In genomic region chr1:153561401-153561985, GRCh38 we compare ENCODE assay signal across 23 cellular contexts. TPM values are rescaled to one million over a fixed set of nuclear protein-coding genes. Genes with fewer than 3 reads are reported as not detected.
DNase-seq lines count a peak whose midpoint lies in the region; ATAC-seq, FAIRE-seq and TF ChIP-seq lines count a peak whose summit lies in the region.
"Had no signal": no experiment of that assay in that cellular context is flagged by ENCODE, and none has a peak within 500 bp of the region (broad histone marks: within the 10 kb centered on the region; RNA-seq: fewer than 3 reads in every experiment).

No MANE protein-coding gene starts in this region.

- TF ChIP-seq CTCF in HepG2 (CRISPR knock-in tag; IDR thresholded peaks at IDR 0.05) (no peak; the same call in 1 of the 2 replicates), right lobe of liver (IDR thresholded peaks at IDR 0.05) (no peak), keratinocyte (optimal IDR thresholded peaks at IDR 0.05 in 1 of 3, IDR thresholded peaks at IDR 0.05 in 1 of 3, conservative IDR thresholded peaks at IDR 0.05 in 1 of 3; ENCODE audit: extremely low read depth in 1 of 3, insufficient read depth in 2 of 3, low read length in 3 of 3) (no peak)

- H3K9me3 ChIP-seq in HepG2 (ENCODE audit: low read length), result no peaks in the 10 kb centered on the region
- H3K9me3 ChIP-seq in right lobe of liver, result no peaks in the 10 kb centered on the region
- no peaks in the 10 kb centered on the region for H3K9me3 ChIP-seq in keratinocyte (ENCODE audit: control insufficient read depth, low read depth, low read length)
- H3K9me3 ChIP-seq: suprapubic skin had no signal

- intact Hi-C loops in HepG2 (cut with micrococcal nuclease; ENCODE audit: unreplicated experiment), result no loop called here
- intact Hi-C loops in right lobe of liver (cut with DNase I), result loop anchor here in 1 of 2 donors (10.0 kb wide), 1 partner anchor 47 kb away; no protein-coding TSS in a partner anchor

- H3K4me3 ChIP-seq in HepG2 (replicated peaks in 1 of 3; ENCODE audit: insufficient read depth in 1 of 3, low read depth in 2 of 3, low read length in 3 of 3) (no peak overlapping the region), right lobe of liver (no peak overlapping the region), keratinocyte (ENCODE audit: control insufficient read depth in 2 of 3, extremely low read depth in 1 of 3, insufficient read depth in 2 of 3, low read depth in 1 of 3, low read length in 3 of 3) (no peak overlapping the region)
- H3K4me3 ChIP-seq: GM23338, suprapubic skin had no signal

- H3K9me1 ChIP-seq in keratinocyte (ENCODE audit: control insufficient read depth, extremely low read depth, insufficient read depth, low read length), result no peaks in the 10 kb centered on the region

- dilution Hi-C loops in keratinocyte (cut with MboI; ENCODE audit: extremely low pct_ligation_motif_present, low sequenced_read_pairs), result no loop called here

- H3K36me3 ChIP-seq in HepG2 (replicated peaks in 1 of 2; ENCODE audit: control insufficient read depth in 1 of 2, insufficient read depth in 2 of 2, low read length in 2 of 2) (no peaks in the 10 kb centered on the region), right lobe of liver (no peaks in the 10 kb centered on the region), keratinocyte (ENCODE audit: control insufficient read depth in 2 of 2, extremely low read depth in 1 of 2, insufficient read depth in 2 of 2, low read length in 2 of 2) (peaks cover 17 to 30% of the 10 kb centered on the region in 2 experiments)
- H3K36me3 ChIP-seq: suprapubic skin had no signal

- 15% methylated on average over 4 of the region's 4 CpGs for WGBS in HepG2 (ENCODE audit: low lambda C conversion rate)
- WGBS in right lobe of liver (ENCODE audit: insufficient coverage, low coverage, low lambda C conversion rate, missing lambda C conversion rate), result 17% methylated on average over 1 of the region's 4 CpGs

- POLR2A ChIA-PET in HepG2 (lab: Yijun Ruan, JAX), result interaction anchor here (0.7 to 1.3 kb wide), 4 partner anchors 9 to 214 kb away, joined by 3 to 5 read pairs (median 3); partner anchors contain the start of genes S100A1 and S100A13

- H3K4me2 ChIP-seq in HepG2 (ENCODE audit: low read depth, low read length) (no peak overlapping the region), keratinocyte (ENCODE audit: control insufficient read depth, extremely low read depth, insufficient read depth, low read depth, low read length) (no peak overlapping the region)
- H3K4me2 ChIP-seq: GM23338 had no signal

- no peaks in the 10 kb centered on the region for H4K20me1 ChIP-seq in HepG2 (ENCODE audit: insufficient read depth, low read length)
- H4K20me1 ChIP-seq in keratinocyte (ENCODE audit: control insufficient read depth, extremely low read depth, insufficient read depth, low read length), result peaks cover 21% of the 10 kb centered on the region

- no peak for DNase-seq in HepG2 (ENCODE audit: low spot score)
- no peak for DNase-seq in right lobe of liver
- no peak for DNase-seq in keratinocyte (ENCODE audit: low read depth, low spot score)
- DNase-seq in NCI-H2029 (lab: John Stamatoyannopoulos, UW), result no peak
- DNase-seq: activated CD4-positive, alpha-beta T cell treated with anti-CD3 and anti-CD28 coated beads, Interleukin-2, amount 50 U/mL, for 1 hour; activated naive CD4-positive, alpha-beta T cell; effector memory CD4-positive, alpha-beta T cell; head of caudate nucleus; Karpas-422; NCI-H1092; NCI-H2107; NCI-H510A treated with DMSO at 0.1 percent for 48 hours; retina; SHP77 had no signal

- no peak for TF ChIP-seq RAD21 in HepG2 (CRISPR knock-in tag; IDR thresholded peaks at IDR 0.05)

- H3K79me2 ChIP-seq in HepG2 (ENCODE audit: insufficient read depth, low read length) (no peaks in the 10 kb centered on the region), keratinocyte (ENCODE audit: control insufficient read depth, insufficient read depth, low read length) (peaks cover 18% of the 10 kb centered on the region)

- BruUV-seq in HepG2 (replicated peaks; lab: Mats Ljungman, UMichigan), result no TSS peak

- ATAC-seq in HepG2 (peak; percentile 18; the same call in 1 of the 3 replicates), right lobe of liver (no peak), HG03432 (IDR thresholded peaks at IDR 0.05; ENCODE audit: unreplicated experiment) (no peak), HG03457 (IDR thresholded peaks at IDR 0.05; ENCODE audit: unreplicated experiment) (no peak)
- ATAC-seq: GM23338 had no signal

- H3K4me1 ChIP-seq in HepG2 (ENCODE audit: insufficient read depth, low read length) (peaks cover 14% of the 10 kb centered on the region), right lobe of liver (no peaks in the 10 kb centered on the region), keratinocyte (ENCODE audit: control insufficient read depth, extremely low read depth, insufficient read depth, low read length) (peaks cover 3% of the 10 kb centered on the region)

- TF ChIP-seq EP300 in HepG2 (IDR thresholded peaks at IDR 0.05; ENCODE audit: low read depth in 2 of 2, low read length in 2 of 2), result no peak
- TF ChIP-seq EP300 in HepG2 (CRISPR knock-in tag; IDR thresholded peaks at IDR 0.05; ENCODE audit: borderline replicate concordance), result no peak

- H3K27me3 ChIP-seq in HepG2 (ENCODE audit: control insufficient read depth in 1 of 2, insufficient read depth in 2 of 2, low read length in 2 of 2) (no peaks in the 10 kb centered on the region), right lobe of liver (no peaks in the 10 kb centered on the region), keratinocyte (ENCODE audit: control insufficient read depth, extremely low read depth, insufficient read depth, low read length) (no peaks in the 10 kb centered on the region)
- H3K27me3 ChIP-seq: suprapubic skin had no signal

- in situ Hi-C loops in HepG2 (cut with HindIII; ENCODE audit: extremely low pct_ligation_motif_present, low pct_unique_long_range_greater_than_20kb), result no loop called here

- H2AFZ ChIP-seq in HepG2 (ENCODE audit: low read length), result no peak overlapping the region
- H2AFZ ChIP-seq in keratinocyte (ENCODE audit: control insufficient read depth, low read length), result no peak overlapping the region
- H2AFZ ChIP-seq: GM23338 had no signal

- TF ChIP-seq POLR2A in HepG2 (IDR thresholded peaks at IDR 0.05; ENCODE audit: insufficient read depth in 1 of 2, low read depth in 2 of 2, low read length in 2 of 2) (no peak), right lobe of liver (IDR thresholded peaks at IDR 0.05) (no peak)

- H3K9ac ChIP-seq in HepG2 (ENCODE audit: insufficient read depth, low read depth, low read length) (no peak overlapping the region), keratinocyte (ENCODE audit: control insufficient read depth, extremely low read depth, insufficient read depth, low read length) (peak overlapping the region; percentile 99)

- H3K27ac ChIP-seq in HepG2 (ENCODE audit: extremely low read length, insufficient read depth, low read length), result no peak overlapping the region
- H3K27ac ChIP-seq in right lobe of liver, result no peak overlapping the region
- peak overlapping the region; percentile 100 for H3K27ac ChIP-seq in keratinocyte (ENCODE audit: control insufficient read depth, insufficient read depth, low read length)
- H3K27ac ChIP-seq: suprapubic skin had no signal

- CTCF ChIA-PET in HepG2 (lab: Yijun Ruan, JAX; ENCODE audit: low intra/inter-chr PET ratio, low total read pairs), result no interaction called here

- FAIRE-seq in HepG2 (lab: Jason Lieb, UNC) (no peak), keratinocyte (lab: Jason Lieb, UNC) (no peak)
- FAIRE-seq: G401.6, GM19239, TTC549 had no signal

RNA-seq across cellular contexts. Expression of gene S100A2, which starts 4.2 kb away (rescaled TPM):
- total RNA-seq in HepG2 (2016; rRNA removed; fragmentation: Illumina TruSeq; extraction: Trizol), result 1.2 and 1.4 TPM in 2 replicates
- total RNA-seq in HepG2 (2016; cell fraction: cytosol; rRNA removed; fragmentation: Illumina TruSeq; extraction: Trizol; ENCODE audit: low read depth), result 2.0 and 3.0 TPM in 2 replicates
- 1.6 and 2.1 TPM in 2 replicates for total RNA-seq in HepG2 (2016; cell fraction: insoluble cytoplasmic fraction; rRNA removed; fragmentation: Illumina TruSeq; extraction: Trizol)
- total RNA-seq in HepG2 (2016; cell fraction: membrane; rRNA removed; fragmentation: Illumina TruSeq; extraction: Trizol), result 2.0 and 2.6 TPM in 2 replicates
- 0.50 and 1.2 TPM in 2 replicates for total RNA-seq in HepG2 (2016; cell fraction: nucleus; rRNA removed; fragmentation: Illumina TruSeq; extraction: Trizol)
- 1.2 and 1.4 TPM in 2 replicates for polyA plus RNA-seq in HepG2 (2011; rRNA removed)
- polyA plus RNA-seq in HepG2 (2011; cell fraction: cytosol; rRNA removed), result 1.2 and 1.7 TPM in 2 replicates
- 0.52 and 0.93 TPM in 2 replicates for polyA plus RNA-seq in HepG2 (2011; cell fraction: nucleus; rRNA removed)
- polyA plus RNA-seq in HepG2 (2012), result 0.30 and 1.1 TPM in 2 replicates
- polyA plus RNA-seq in HepG2 (2016; cell fraction: cytosol; fragmentation: Illumina TruSeq; extraction: Trizol; ENCODE audit: low read depth), result 1.6 and 1.8 TPM in 2 replicates
- 1.6 TPM in 2 replicates for polyA plus RNA-seq in HepG2 (2016; cell fraction: insoluble cytoplasmic fraction; fragmentation: Illumina TruSeq; extraction: Trizol; ENCODE audit: low read depth)
- 1.9 and 2.6 TPM in 2 replicates for polyA plus RNA-seq in HepG2 (2016; cell fraction: membrane; fragmentation: Illumina TruSeq; extraction: Trizol; ENCODE audit: low read depth)
- 1.4 and 1.6 TPM in 2 replicates for polyA plus RNA-seq in HepG2 (2016; cell fraction: nucleus; fragmentation: Illumina TruSeq; extraction: Trizol; ENCODE audit: insufficient read depth, low read depth)
- 8.7 TPM in 1 of 2 replicates, not detected in the other for polyA minus RNA-seq in HepG2 (2011; rRNA and poly(A)+ RNA removed; ENCODE audit: low replicate concordance)
- polyA minus RNA-seq in HepG2 (2011; cell fraction: cytosol; rRNA and poly(A)+ RNA removed), result not detected in 2 replicates
- polyA minus RNA-seq in HepG2 (2011; cell fraction: nucleus; rRNA and poly(A)+ RNA removed), result 0.99 TPM in 1 of 2 replicates, not detected in the other
- not detected for total RNA-seq in right lobe of liver
- polyA plus RNA-seq in keratinocyte, result 10,013 to 12,757 TPM (median 12,412 TPM) in 3 replicates
- 458 TPM for polyA plus RNA-seq in keratinocyte (2011; ENCODE audit: low read depth)
- polyA plus RNA-seq in keratinocyte (2011; cell fraction: cytosol; rRNA removed), result 13,371 and 15,299 TPM in 2 replicates
- polyA plus RNA-seq in keratinocyte (2011; cell fraction: nucleus; rRNA removed), result 5,726 and 5,807 TPM in 2 replicates
- polyA plus RNA-seq in keratinocyte (2012; ENCODE audit: low replicate concordance), result 4,632 and 22,100 TPM in 2 replicates
- 1,263 to 3,266 TPM (median 2,756 TPM) in 3 replicates for polyA minus RNA-seq in keratinocyte
- polyA minus RNA-seq in keratinocyte (2011; cell fraction: cytosol; rRNA and poly(A)+ RNA removed), result 8,282 TPM
- polyA minus RNA-seq in keratinocyte (2011; cell fraction: nucleus; rRNA and poly(A)+ RNA removed), result 436 and 624 TPM in 2 replicates

RNA-seq across cellular contexts. Expression of gene S100A3, which starts 12.4 kb away (rescaled TPM):
- total RNA-seq in HepG2 (2016; rRNA removed; fragmentation: Illumina TruSeq; extraction: Trizol), result 2.5 and 2.8 TPM in 2 replicates
- 1.4 and 1.9 TPM in 2 replicates for total RNA-seq in HepG2 (2016; cell fraction: cytosol; rRNA removed; fragmentation: Illumina TruSeq; extraction: Trizol; ENCODE audit: low read depth)
- total RNA-seq in HepG2 (2016; cell fraction: insoluble cytoplasmic fraction; rRNA removed; fragmentation: Illumina TruSeq; extraction: Trizol), result 2.1 and 3.0 TPM in 2 replicates
- total RNA-seq in HepG2 (2016; cell fraction: membrane; rRNA removed; fragmentation: Illumina TruSeq; extraction: Trizol), result 1.7 and 2.1 TPM in 2 replicates
- total RNA-seq in HepG2 (2016; cell fraction: nucleus; rRNA removed; fragmentation: Illumina TruSeq; extraction: Trizol), result 0.63 and 0.65 TPM in 2 replicates
- 3.6 and 4.5 TPM in 2 replicates for polyA plus RNA-seq in HepG2 (2011; rRNA removed)
- 3.2 and 7.2 TPM in 2 replicates for polyA plus RNA-seq in HepG2 (2011; cell fraction: cytosol; rRNA removed)
- 1.4 and 1.7 TPM in 2 replicates for polyA plus RNA-seq in HepG2 (2011; cell fraction: nucleus; rRNA removed)
- 0.36 and 0.80 TPM in 2 replicates for polyA plus RNA-seq in HepG2 (2012)
- 1.4 and 2.2 TPM in 2 replicates for polyA plus RNA-seq in HepG2 (2016; cell fraction: cytosol; fragmentation: Illumina TruSeq; extraction: Trizol; ENCODE audit: low read depth)
- polyA plus RNA-seq in HepG2 (2016; cell fraction: insoluble cytoplasmic fraction; fragmentation: Illumina TruSeq; extraction: Trizol; ENCODE audit: low read depth), result 3.6 and 3.7 TPM in 2 replicates
- polyA plus RNA-seq in HepG2 (2016; cell fraction: membrane; fragmentation: Illumina TruSeq; extraction: Trizol; ENCODE audit: low read depth), result 1.8 TPM in 2 replicates
- polyA plus RNA-seq in HepG2 (2016; cell fraction: nucleus; fragmentation: Illumina TruSeq; extraction: Trizol; ENCODE audit: insufficient read depth, low read depth), result 2.5 and 2.6 TPM in 2 replicates
- polyA minus RNA-seq in HepG2 (2011; rRNA and poly(A)+ RNA removed; ENCODE audit: low replicate concordance), result 5.2 and 5.8 TPM in 2 replicates
- polyA minus RNA-seq in HepG2 (2011; cell fraction: cytosol; rRNA and poly(A)+ RNA removed), result 1.8 TPM in 1 of 2 replicates, not detected in the other
- 0.90 TPM in 1 of 2 replicates, not detected in the other for polyA minus RNA-seq in HepG2 (2011; cell fraction: nucleus; rRNA and poly(A)+ RNA removed)
- under 1 TPM in 1 of 6 experiments, not detected in 5; 0.29 TPM for total RNA-seq in right lobe of liver
- 12.6 to 24.0 TPM (median 15.1 TPM) in 3 replicates for polyA plus RNA-seq in keratinocyte
- 1.9 TPM for polyA plus RNA-seq in keratinocyte (2011; ENCODE audit: low read depth)
- polyA plus RNA-seq in keratinocyte (2011; cell fraction: cytosol; rRNA removed), result 10.1 and 13.0 TPM in 2 replicates
- 47.3 and 67.5 TPM in 2 replicates for polyA plus RNA-seq in keratinocyte (2011; cell fraction: nucleus; rRNA removed)
- 5.7 and 8.9 TPM in 2 replicates for polyA plus RNA-seq in keratinocyte (2012; ENCODE audit: low replicate concordance)
- polyA minus RNA-seq in keratinocyte, result 11.7 to 24.9 TPM (median 20.5 TPM) in 3 replicates
- polyA minus RNA-seq in keratinocyte (2011; cell fraction: cytosol; rRNA and poly(A)+ RNA removed), result 8.2 TPM
- polyA minus RNA-seq in keratinocyte (2011; cell fraction: nucleus; rRNA and poly(A)+ RNA removed), result 4.5 and 6.0 TPM in 2 replicates
- total RNA-seq: GM23338 had no signal
- polyA plus RNA-seq: GM23338 had no signal

RNA-seq across cellular contexts. Expression of gene S100A4, which starts 15.9 kb away (rescaled TPM):
- total RNA-seq in HepG2 (2016; rRNA removed; fragmentation: Illumina TruSeq; extraction: Trizol) (20.2 and 24.5 TPM in 2 replicates), right lobe of liver (10 to 100 TPM in 4 of 6 experiments, 1 to 10 TPM in 2; 7.6 to 21.6 (median 14.0) TPM)
- 10.5 and 12.8 TPM in 2 replicates for total RNA-seq in HepG2 (2016; cell fraction: cytosol; rRNA removed; fragmentation: Illumina TruSeq; extraction: Trizol; ENCODE audit: low read depth)
- total RNA-seq in HepG2 (2016; cell fraction: insoluble cytoplasmic fraction; rRNA removed; fragmentation: Illumina TruSeq; extraction: Trizol), result 20.9 and 28.0 TPM in 2 replicates
- 10.0 and 12.0 TPM in 2 replicates for total RNA-seq in HepG2 (2016; cell fraction: membrane; rRNA removed; fragmentation: Illumina TruSeq; extraction: Trizol)
- total RNA-seq in HepG2 (2016; cell fraction: nucleus; rRNA removed; fragmentation: Illumina TruSeq; extraction: Trizol), result 9.7 and 12.1 TPM in 2 replicates
- polyA plus RNA-seq in HepG2 (2011; rRNA removed) (9.6 and 12.9 TPM in 2 replicates), keratinocyte (21.4 to 40.2 TPM (median 26.7 TPM) in 3 replicates)
- polyA plus RNA-seq in HepG2 (2011; cell fraction: cytosol; rRNA removed), result 9.3 and 18.7 TPM in 2 replicates
- polyA plus RNA-seq in HepG2 (2011; cell fraction: nucleus; rRNA removed), result 3.3 and 3.4 TPM in 2 replicates
- polyA plus RNA-seq in HepG2 (2012), result 6.0 and 7.5 TPM in 2 replicates
- polyA plus RNA-seq in HepG2 (2016; cell fraction: cytosol; fragmentation: Illumina TruSeq; extraction: Trizol; ENCODE audit: low read depth), result 9.9 and 13.6 TPM in 2 replicates
- 25.0 and 26.5 TPM in 2 replicates for polyA plus RNA-seq in HepG2 (2016; cell fraction: insoluble cytoplasmic fraction; fragmentation: Illumina TruSeq; extraction: Trizol; ENCODE audit: low read depth)
- polyA plus RNA-seq in HepG2 (2016; cell fraction: membrane; fragmentation: Illumina TruSeq; extraction: Trizol; ENCODE audit: low read depth), result 7.8 and 8.2 TPM in 2 replicates
- 13.5 and 17.9 TPM in 2 replicates for polyA plus RNA-seq in HepG2 (2016; cell fraction: nucleus; fragmentation: Illumina TruSeq; extraction: Trizol; ENCODE audit: insufficient read depth, low read depth)
- polyA minus RNA-seq in HepG2 (2011; rRNA and poly(A)+ RNA removed; ENCODE audit: low replicate concordance), result 2.2 and 807 TPM in 2 replicates
- polyA minus RNA-seq in HepG2 (2011; cell fraction: cytosol; rRNA and poly(A)+ RNA removed), result 4.3 and 4.7 TPM in 2 replicates
- 3.5 and 4.6 TPM in 2 replicates for polyA minus RNA-seq in HepG2 (2011; cell fraction: nucleus; rRNA and poly(A)+ RNA removed)
- polyA plus RNA-seq in keratinocyte (2011; ENCODE audit: low read depth), result 10.6 TPM
- 34.4 and 39.6 TPM in 2 replicates for polyA plus RNA-seq in keratinocyte (2011; cell fraction: cytosol; rRNA removed)
- polyA plus RNA-seq in keratinocyte (2011; cell fraction: nucleus; rRNA removed), result 24.4 and 25.2 TPM in 2 replicates
- polyA plus RNA-seq in keratinocyte (2012; ENCODE audit: low replicate concordance), result 26.4 and 34.9 TPM in 2 replicates
- polyA minus RNA-seq in keratinocyte, result 6.5 to 13.9 TPM (median 6.6 TPM) in 3 replicates
- 12.3 TPM for polyA minus RNA-seq in keratinocyte (2011; cell fraction: cytosol; rRNA and poly(A)+ RNA removed)
- polyA minus RNA-seq in keratinocyte (2011; cell fraction: nucleus; rRNA and poly(A)+ RNA removed), result 4.0 and 9.2 TPM in 2 replicates

RNA-seq across cellular contexts. Expression of gene S100A5, which starts 20.8 kb away (rescaled TPM):
- total RNA-seq in HepG2 (2016; rRNA removed; fragmentation: Illumina TruSeq; extraction: Trizol), result not detected in 2 replicates
- total RNA-seq in HepG2 (2016; cell fraction: cytosol; rRNA removed; fragmentation: Illumina TruSeq; extraction: Trizol; ENCODE audit: low read depth), result not detected in 2 replicates
- total RNA-seq in HepG2 (2016; cell fraction: insoluble cytoplasmic fraction; rRNA removed; fragmentation: Illumina TruSeq; extraction: Trizol), result not detected in 2 replicates
- total RNA-seq in HepG2 (2016; cell fraction: membrane; rRNA removed; fragmentation: Illumina TruSeq; extraction: Trizol), result not detected in 2 replicates
- not detected in 2 replicates for total RNA-seq in HepG2 (2016; cell fraction: nucleus; rRNA removed; fragmentation: Illumina TruSeq; extraction: Trizol)
- polyA plus RNA-seq in HepG2 (2011; rRNA removed), result not detected in 2 replicates
- not detected in 2 replicates for polyA plus RNA-seq in HepG2 (2011; cell fraction: cytosol; rRNA removed)
- polyA plus RNA-seq in HepG2 (2011; cell fraction: nucleus; rRNA removed), result 0.71 TPM in 1 of 2 replicates, not detected in the other
- polyA plus RNA-seq in HepG2 (2012), result not detected in 2 replicates
- not detected in 2 replicates for polyA plus RNA-seq in HepG2 (2016; cell fraction: cytosol; fragmentation: Illumina TruSeq; extraction: Trizol; ENCODE audit: low read depth)
- polyA plus RNA-seq in HepG2 (2016; cell fraction: insoluble cytoplasmic fraction; fragmentation: Illumina TruSeq; extraction: Trizol; ENCODE audit: low read depth), result not detected in 2 replicates
- not detected in 2 replicates for polyA plus RNA-seq in HepG2 (2016; cell fraction: membrane; fragmentation: Illumina TruSeq; extraction: Trizol; ENCODE audit: low read depth)
- polyA plus RNA-seq in HepG2 (2016; cell fraction: nucleus; fragmentation: Illumina TruSeq; extraction: Trizol; ENCODE audit: insufficient read depth, low read depth), result not detected in 2 replicates
- polyA minus RNA-seq in HepG2 (2011; rRNA and poly(A)+ RNA removed; ENCODE audit: low replicate concordance), result not detected in 2 replicates
- polyA minus RNA-seq in HepG2 (2011; cell fraction: cytosol; rRNA and poly(A)+ RNA removed), result not detected in 2 replicates
- not detected in 2 replicates for polyA minus RNA-seq in HepG2 (2011; cell fraction: nucleus; rRNA and poly(A)+ RNA removed)
- total RNA-seq in right lobe of liver, result not detected
- polyA plus RNA-seq in keratinocyte, result 0.20 to 0.76 TPM (median 0.24 TPM) in 3 replicates
- polyA plus RNA-seq in keratinocyte (2011; ENCODE audit: low read depth), result not detected
- 0.22 and 0.74 TPM in 2 replicates for polyA plus RNA-seq in keratinocyte (2011; cell fraction: cytosol; rRNA removed)
- not detected in 2 replicates for polyA plus RNA-seq in keratinocyte (2011; cell fraction: nucleus; rRNA removed)
- 0.57 and 1.0 TPM in 2 replicates for polyA plus RNA-seq in keratinocyte (2012; ENCODE audit: low replicate concordance)
- not detected in 3 replicates for polyA minus RNA-seq in keratinocyte
- polyA minus RNA-seq in keratinocyte (2011; cell fraction: cytosol; rRNA and poly(A)+ RNA removed), result not detected
- polyA minus RNA-seq in keratinocyte (2011; cell fraction: nucleus; rRNA and poly(A)+ RNA removed), result not detected in 2 replicates
- total RNA-seq: aorta, GM23338, lower leg skin, suprapubic skin had no signal
- polyA plus RNA-seq: aorta had no signal

RNA-seq across cellular contexts. Expression of gene S100A6, which starts 25.7 kb away (rescaled TPM):
- total RNA-seq in HepG2 (2016; rRNA removed; fragmentation: Illumina TruSeq; extraction: Trizol) (85.0 and 87.3 TPM in 2 replicates), right lobe of liver (10 to 100 TPM in 5 of 6 experiments, 1 to 10 TPM in 1; 6.6 to 24.0 (median 12.0) TPM)
- total RNA-seq in HepG2 (2016; cell fraction: cytosol; rRNA removed; fragmentation: Illumina TruSeq; extraction: Trizol; ENCODE audit: low read depth), result 95.2 and 111 TPM in 2 replicates
- 89.3 and 95.9 TPM in 2 replicates for total RNA-seq in HepG2 (2016; cell fraction: insoluble cytoplasmic fraction; rRNA removed; fragmentation: Illumina TruSeq; extraction: Trizol)
- 73.2 and 86.0 TPM in 2 replicates for total RNA-seq in HepG2 (2016; cell fraction: membrane; rRNA removed; fragmentation: Illumina TruSeq; extraction: Trizol)
- 41.0 and 44.0 TPM in 2 replicates for total RNA-seq in HepG2 (2016; cell fraction: nucleus; rRNA removed; fragmentation: Illumina TruSeq; extraction: Trizol)
- polyA plus RNA-seq in HepG2 (2011; rRNA removed) (72.9 and 82.2 TPM in 2 replicates), keratinocyte (1,608 to 5,801 TPM (median 2,598 TPM) in 3 replicates)
- 27.1 and 54.2 TPM in 2 replicates for polyA plus RNA-seq in HepG2 (2011; cell fraction: cytosol; rRNA removed)
- 21.4 and 24.5 TPM in 2 replicates for polyA plus RNA-seq in HepG2 (2011; cell fraction: nucleus; rRNA removed)
- 25.8 and 48.9 TPM in 2 replicates for polyA plus RNA-seq in HepG2 (2012)
- 88.0 and 125 TPM in 2 replicates for polyA plus RNA-seq in HepG2 (2016; cell fraction: cytosol; fragmentation: Illumina TruSeq; extraction: Trizol; ENCODE audit: low read depth)
- 75.5 and 87.1 TPM in 2 replicates for polyA plus RNA-seq in HepG2 (2016; cell fraction: insoluble cytoplasmic fraction; fragmentation: Illumina TruSeq; extraction: Trizol; ENCODE audit: low read depth)
- 64.5 and 81.1 TPM in 2 replicates for polyA plus RNA-seq in HepG2 (2016; cell fraction: membrane; fragmentation: Illumina TruSeq; extraction: Trizol; ENCODE audit: low read depth)
- 81.0 and 88.7 TPM in 2 replicates for polyA plus RNA-seq in HepG2 (2016; cell fraction: nucleus; fragmentation: Illumina TruSeq; extraction: Trizol; ENCODE audit: insufficient read depth, low read depth)
- 67.0 and 985 TPM in 2 replicates for polyA minus RNA-seq in HepG2 (2011; rRNA and poly(A)+ RNA removed; ENCODE audit: low replicate concordance)
- polyA minus RNA-seq in HepG2 (2011; cell fraction: cytosol; rRNA and poly(A)+ RNA removed), result 46.8 and 61.9 TPM in 2 replicates
- polyA minus RNA-seq in HepG2 (2011; cell fraction: nucleus; rRNA and poly(A)+ RNA removed), result 10.4 and 13.5 TPM in 2 replicates
- 9,460 TPM for polyA plus RNA-seq in keratinocyte (2011; ENCODE audit: low read depth)
- polyA plus RNA-seq in keratinocyte (2011; cell fraction: cytosol; rRNA removed), result 2,886 and 4,097 TPM in 2 replicates
- 986 and 1,204 TPM in 2 replicates for polyA plus RNA-seq in keratinocyte (2011; cell fraction: nucleus; rRNA removed)
- polyA plus RNA-seq in keratinocyte (2012; ENCODE audit: low replicate concordance), result 5,777 and 7,954 TPM in 2 replicates
- polyA minus RNA-seq in keratinocyte, result 688 to 4,480 TPM (median 1,878 TPM) in 3 replicates
- polyA minus RNA-seq in keratinocyte (2011; cell fraction: cytosol; rRNA and poly(A)+ RNA removed), result 8,278 TPM
- 423 and 447 TPM in 2 replicates for polyA minus RNA-seq in keratinocyte (2011; cell fraction: nucleus; rRNA and poly(A)+ RNA removed)
